8 cellular contexts compared by ENCODE assay signal in genomic region chr15:40859206-40859851, GRCh38. TPM values are rescaled to one million over a fixed set of nuclear protein-coding genes. Genes with fewer than 3 reads are reported as not detected.
DNase-seq lines count a peak whose midpoint lies in the region; ATAC-seq and TF ChIP-seq lines count a peak whose summit lies in the region.

No MANE protein-coding gene starts in this region.

- no peak overlapping the region for H2AFZ ChIP-seq in SK-N-SH (ENCODE audit: low read depth)

- H3F3A ChIP-seq in SK-N-SH (replicated peaks; ENCODE audit: insufficient read depth) = peaks cover 3% of the 10 kb centered on the region

- intact Hi-C loops in posterior cingulate gyrus (cut with DNase I) = no loop called here
- intact Hi-C loops in upper lobe of right lung (cut with DNase I) = no loop called here

- H3K9me3 ChIP-seq in SK-N-SH (no peaks in the 10 kb centered on the region), upper lobe of right lung (no peaks in the 10 kb centered on the region)

- peak; percentile 86 for TF ChIP-seq CTCF in SK-N-SH (IDR thresholded peaks at IDR 0.05)
- TF ChIP-seq CTCF in upper lobe of right lung (IDR thresholded peaks at IDR 0.05) = peak; percentile 76

- no peaks in the 10 kb centered on the region for H4K20me1 ChIP-seq in SK-N-SH (ENCODE audit: insufficient read depth)

- H3K36me3 ChIP-seq in SK-N-SH (replicated peaks in 1 of 2; ENCODE audit: control insufficient read depth in 1 of 2, insufficient read depth in 2 of 2, low read length in 1 of 2) (no peaks in the 10 kb centered on the region), upper lobe of right lung (peaks cover 21% of the 10 kb centered on the region)

- peak; percentile 25 to 58 (median 27) for DNase-seq in NCI-H1417 (lab: John Stamatoyannopoulos, UW)
- no peak for DNase-seq in NCI-H1417 treated with DMSO at 0.1 percent for 48 hours (lab: John Stamatoyannopoulos, UW)
- DNase-seq in LHCN-M2 (ENCODE audit: low read depth) = peak; percentile 78
- peak; percentile 84 for DNase-seq in SK-N-SH
- DNase-seq in activated naive CD4-positive, alpha-beta T cell (lab: John Stamatoyannopoulos, UW) = peak; percentile 64 to 77 (median 73)
- peak; percentile 33 for DNase-seq in glomerular endothelial cell (ENCODE audit: extremely low read depth, low read depth, low spot score)
- DNase-seq in posterior cingulate gyrus = peak in 8 of 10 donors; percentile 51 to 93 (median 65)
- DNase-seq in upper lobe of right lung = peak; percentile 88

- no peaks in the 10 kb centered on the region for H3K79me2 ChIP-seq in SK-N-SH (ENCODE audit: insufficient read depth)

- no peak for TF ChIP-seq EP300 in SK-N-SH (IDR thresholded peaks at IDR 0.05; ENCODE audit: borderline replicate concordance in 1 of 2, low read depth in 1 of 2, low read length in 1 of 2)

- peak; percentile 61 for TF ChIP-seq RAD21 in SK-N-SH (IDR thresholded peaks at IDR 0.05; ENCODE audit: low read length)

- H3K4me2 ChIP-seq in SK-N-SH = no peak overlapping the region

- H3K4me3 ChIP-seq in SK-N-SH (ENCODE audit: low read depth in 2 of 2, low read length in 1 of 2) = peak overlapping the region in 1 of 2 experiments; percentile 38; a peak in 1 of 4 replicates
- H3K4me3 ChIP-seq in upper lobe of right lung = no peak overlapping the region

- CTCF ChIA-PET in SK-N-SH (lab: Yijun Ruan, JAX) = interaction anchor here (0.7 to 5.1 kb wide), 33 partner anchors 13 to 441 kb away, joined by 3 to 120 read pairs (median 4); partner anchors contain the start of genes CHP1, EXD1, PPP1R14D and RAD51

- H3K27me3 ChIP-seq in SK-N-SH (ENCODE audit: insufficient read depth) = no peaks in the 10 kb centered on the region
- peaks cover 3% of the 10 kb centered on the region for H3K27me3 ChIP-seq in upper lobe of right lung

- 48% methylated on average over 16 of the region's 18 CpGs for WGBS in SK-N-SH (ENCODE audit: low lambda C conversion rate)

- H3K27ac ChIP-seq in SK-N-SH (ENCODE audit: low read depth in 2 of 2, low read length in 1 of 2) (no peak overlapping the region), upper lobe of right lung (no peak overlapping the region)

- POLR2A ChIA-PET in SK-N-SH (lab: Yijun Ruan, JAX) = interaction anchor here (1.4 to 2.4 kb wide), 2 partner anchors 33 to 35 kb away, joined by 9 to 12 read pairs; partner anchors contain the start of gene VPS18

- peak; percentile 83 for ATAC-seq in upper lobe of right lung

- H3K9ac ChIP-seq in SK-N-SH = no peak overlapping the region

- H3K4me1 ChIP-seq in SK-N-SH (ENCODE audit: control insufficient read depth in 1 of 2, insufficient read depth in 2 of 2, low read depth in 1 of 2, low read length in 1 of 2) (peaks cover 0 to 3% of the 10 kb centered on the region in 2 experiments; a peak in 1 of 4 replicates), upper lobe of right lung (no peaks in the 10 kb centered on the region)

- H3K9me2 ChIP-seq in SK-N-SH = no peaks in the 10 kb centered on the region

TF ChIP-seq in SK-N-SH, 30 proteins besides CTCF, POLR2A, EP300 and RAD21 (continues in another document):
- TF ChIP-seq MXI1 (IDR thresholded peaks at IDR 0.05; ENCODE audit: low read depth, low read length) (no peak), JUND (IDR thresholded peaks at IDR 0.05) (no peak), SMC3 (IDR thresholded peaks at IDR 0.05; ENCODE audit: low read depth, low read length) (peak; percentile 65), RFX5 (IDR thresholded peaks at IDR 0.05; ENCODE audit: low read length) (no peak), IRF3 (IDR thresholded peaks at IDR 0.05; ENCODE audit: low read depth, low read length) (no peak), PBX3 (IDR thresholded peaks at IDR 0.05) (no peak), MEF2A (IDR thresholded peaks at IDR 0.05; ENCODE audit: borderline replicate concordance, low read depth) (no peak), RXRA (IDR thresholded peaks at IDR 0.05; ENCODE audit: borderline replicate concordance, low read depth) (no peak), GATA2 (CRISPR knock-in tag; IDR thresholded peaks at IDR 0.05) (no peak), REST (IDR thresholded peaks at IDR 0.05; ENCODE audit: low read depth, low read length) (no peak), CHD2 (IDR thresholded peaks at IDR 0.05; ENCODE audit: low read length, partially characterized antibody) (no peak), POLR2AphosphoS5 (IDR thresholded peaks at IDR 0.05; ENCODE audit: low read depth, low read length) (no peak), MAX (IDR thresholded peaks at IDR 0.05; ENCODE audit: low read depth) (0 out of 2 replicates have a peak, but pooled peaks have one; percentile 39)

RNA-seq across cellular contexts. Expression of gene RHOV, which starts 14.7 kb away (rescaled TPM):
- not detected in 2 replicates for total RNA-seq in LHCN-M2 (2014; rRNA removed)
- not detected for polyA plus RNA-seq in LHCN-M2 (2012)
- 0.49 and 0.62 TPM in 2 replicates for polyA plus RNA-seq in SK-N-SH (2012; rRNA removed)
- polyA plus RNA-seq in SK-N-SH (2012; cell fraction: cytosol; rRNA removed) = 0.55 TPM in 2 replicates
- polyA plus RNA-seq in SK-N-SH (2012; cell fraction: nucleus; rRNA removed) = 0.73 and 1.6 TPM in 2 replicates
- 0.10 and 0.23 TPM in 2 replicates for total RNA-seq in glomerular endothelial cell
- not detected for total RNA-seq in upper lobe of right lung

RNA-seq across cellular contexts. Expression of gene SPINT1, which starts 15.5 kb away (rescaled TPM):
- total RNA-seq in LHCN-M2 (2014; rRNA removed) (not detected in 2 replicates), glomerular endothelial cell (8.0 and 20.9 TPM in 2 replicates), upper lobe of right lung (96.8 TPM)
- 0.11 TPM for polyA plus RNA-seq in LHCN-M2 (2012)
- 0.58 and 2.0 TPM in 2 replicates for polyA plus RNA-seq in SK-N-SH (2012; rRNA removed)
- polyA plus RNA-seq in SK-N-SH (2012; cell fraction: cytosol; rRNA removed) = 0.55 and 1.2 TPM in 2 replicates
- 1.8 and 2.0 TPM in 2 replicates for polyA plus RNA-seq in SK-N-SH (2012; cell fraction: nucleus; rRNA removed)

RNA-seq across cellular contexts. Expression of gene PPP1R14D, which starts 30.8 kb away (rescaled TPM):
- total RNA-seq in LHCN-M2 (2014; rRNA removed) (not detected in 2 replicates), glomerular endothelial cell (not detected in 2 replicates), upper lobe of right lung (1.3 TPM)
- not detected for polyA plus RNA-seq in LHCN-M2 (2012)
- polyA plus RNA-seq in SK-N-SH (2012; rRNA removed) = not detected in 2 replicates
- not detected in 2 replicates for polyA plus RNA-seq in SK-N-SH (2012; cell fraction: cytosol; rRNA removed)
- not detected in 2 replicates for polyA plus RNA-seq in SK-N-SH (2012; cell fraction: nucleus; rRNA removed)

RNA-seq across cellular contexts. Expression of gene VPS18, which starts 34.9 kb away (rescaled TPM):
- 45.1 and 52.1 TPM in 2 replicates for total RNA-seq in LHCN-M2 (2014; rRNA removed)
- polyA plus RNA-seq in LHCN-M2 (2012) = 31.0 TPM
- 13.5 and 14.1 TPM in 2 replicates for polyA plus RNA-seq in SK-N-SH (2012; rRNA removed)
- polyA plus RNA-seq in SK-N-SH (2012; cell fraction: cytosol; rRNA removed) = 4.9 and 8.1 TPM in 2 replicates
- polyA plus RNA-seq in SK-N-SH (2012; cell fraction: nucleus; rRNA removed) = 20.3 TPM in 2 replicates
- total RNA-seq in glomerular endothelial cell = 60.4 and 63.8 TPM in 2 replicates
- total RNA-seq in upper lobe of right lung = 24.5 TPM

RNA-seq across cellular contexts. Expression of gene DNAJC17, which starts 52.1 kb away (rescaled TPM):
- 37.0 and 44.4 TPM in 2 replicates for total RNA-seq in LHCN-M2 (2014; rRNA removed)
- polyA plus RNA-seq in LHCN-M2 (2012) = 44.5 TPM
- 53.1 and 61.6 TPM in 2 replicates for polyA plus RNA-seq in SK-N-SH (2012; rRNA removed)
- polyA plus RNA-seq in SK-N-SH (2012; cell fraction: cytosol; rRNA removed) = 48.6 and 49.2 TPM in 2 replicates
- polyA plus RNA-seq in SK-N-SH (2012; cell fraction: nucleus; rRNA removed) = 96.1 and 113 TPM in 2 replicates
- total RNA-seq in glomerular endothelial cell = 15.5 and 19.8 TPM in 2 replicates
- 30.7 TPM for total RNA-seq in upper lobe of right lung
